Comparison of ENCODE assay signal across 14 cellular contexts in the genomic region with DNA sequence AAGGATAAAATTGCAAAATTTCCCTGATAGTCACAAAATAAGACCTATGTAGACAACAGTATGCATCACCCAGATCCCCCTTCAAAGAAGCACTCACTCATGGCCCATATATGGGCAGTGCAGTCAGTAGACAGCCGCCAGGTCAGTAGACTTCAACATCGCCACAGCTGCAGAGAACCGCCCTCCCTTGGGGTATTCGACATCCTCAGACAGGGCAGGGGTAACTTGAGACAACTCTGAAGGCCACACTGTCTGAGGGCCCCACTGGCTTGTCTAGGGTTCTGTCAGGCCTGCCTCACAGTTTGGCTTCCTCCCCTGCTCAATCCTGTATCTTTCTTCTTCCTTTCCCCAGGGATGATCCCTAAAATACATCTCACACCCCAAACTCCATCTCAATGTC.
A peak's percentile ranks its signal among the peaks of the same experiment; 100 is the strongest.
DNase-seq lines count a peak whose midpoint lies in the region; ATAC-seq and TF ChIP-seq lines count a peak whose summit lies in the region.
"Had no signal": no experiment of that assay in that cellular context is flagged by ENCODE, and none has a peak within 500 bp of the region (broad histone marks: within the 10 kb centered on the region; RNA-seq: fewer than 3 reads in every experiment).

No MANE protein-coding gene starts in this region.

- H3K27ac Mint-ChIP-seq in GM23338 (no peak overlapping the region; the same call in 1 of the 2 replicates), type B pancreatic cell (no peak overlapping the region)
- H3K27ac Mint-ChIP-seq: B cell; CD4-positive, alpha-beta T cell had no signal

- H3K4me1 ChIP-seq in GM23338 (ENCODE audit: insufficient read depth): peaks cover 19% of the 10 kb centered on the region
- H3K4me1 ChIP-seq in endocrine pancreas (ENCODE audit: control insufficient read depth, insufficient read depth, low read length): peaks cover 27% of the 10 kb centered on the region
- peaks cover 7% of the 10 kb centered on the region for H3K4me1 ChIP-seq in upper lobe of right lung

- H3F3A ChIP-seq in GM23338 (replicated peaks; ENCODE audit: low read depth): no peaks in the 10 kb centered on the region

- H2AFZ ChIP-seq in GM23338: no peak overlapping the region

- peaks cover 23% of the 10 kb centered on the region for H3K4me1 Mint-ChIP-seq in GM23338
- peaks cover 19% of the 10 kb centered on the region for H3K4me1 Mint-ChIP-seq in type B pancreatic cell (ENCODE audit: unreplicated experiment)

- H3K27me3 ChIP-seq in GM23338 (ENCODE audit: insufficient read depth) (no peaks in the 10 kb centered on the region), endocrine pancreas (ENCODE audit: control insufficient read depth, insufficient read depth, low read length) (no peaks in the 10 kb centered on the region), upper lobe of right lung (no peaks in the 10 kb centered on the region)

- H3K36me3 Mint-ChIP-seq in GM23338 (ENCODE audit: low read depth) (no peaks in the 10 kb centered on the region), type B pancreatic cell (peaks cover 3% of the 10 kb centered on the region)

- H3K4me3 Mint-ChIP-seq in GM23338 (no peak overlapping the region), type B pancreatic cell (no peak overlapping the region)
- H3K4me3 Mint-ChIP-seq: B cell; CD4-positive, alpha-beta T cell had no signal

- H3K9me3 ChIP-seq in endocrine pancreas (ENCODE audit: control insufficient read depth, low read length): no peaks in the 10 kb centered on the region
- H3K9me3 ChIP-seq in upper lobe of right lung: no peaks in the 10 kb centered on the region

- H3K4me3 ChIP-seq in GM23338 (no peak overlapping the region), endocrine pancreas (ENCODE audit: control insufficient read depth, insufficient read depth, low read length) (peak overlapping the region; percentile 58), upper lobe of right lung (no peak overlapping the region)

- ATAC-seq in GM23338 (peak; percentile 64), upper lobe of right lung (peak; percentile 21)

- H3K79me2 ChIP-seq in GM23338 (replicated peaks; ENCODE audit: insufficient read depth): no peaks in the 10 kb centered on the region

- H3K9ac ChIP-seq in endocrine pancreas (ENCODE audit: control insufficient read depth, insufficient read depth, low read length): no peak overlapping the region

- no peaks in the 10 kb centered on the region for H4K20me1 ChIP-seq in GM23338 (replicated peaks; ENCODE audit: insufficient read depth)

- H3K27me3 Mint-ChIP-seq in GM23338 (ENCODE audit: insufficient read depth, low read depth, poor library complexity): no peaks in the 10 kb centered on the region
- H3K27me3 Mint-ChIP-seq in type B pancreatic cell: no peaks in the 10 kb centered on the region
- H3K27me3 Mint-ChIP-seq: B cell; CD4-positive, alpha-beta T cell had no signal

- H3K27ac ChIP-seq in GM23338 (ENCODE audit: low read depth): no peak overlapping the region
- no peak overlapping the region for H3K27ac ChIP-seq in upper lobe of right lung

- no peak overlapping the region for H3K4me2 ChIP-seq in GM23338

- H3K36me3 ChIP-seq in GM23338 (ENCODE audit: insufficient read depth) (no peaks in the 10 kb centered on the region), endocrine pancreas (ENCODE audit: control insufficient read depth, insufficient read depth, low read length) (no peaks in the 10 kb centered on the region), upper lobe of right lung (no peaks in the 10 kb centered on the region)

- intact Hi-C loops in upper lobe of right lung (cut with DNase I): no loop called here

- DNase-seq in GM23338 (ENCODE audit: low spot score) (peak; percentile 23), NCI-H69 (lab: John Stamatoyannopoulos, UW) (peak; percentile 10), upper lobe of right lung (no peak), type B pancreatic cell (ENCODE audit: extremely low spot score, unreplicated experiment) (no peak), foreskin melanocyte (no peak)
- no peak for DNase-seq in stimulated activated naive CD4-positive, alpha-beta T cell (lab: John Stamatoyannopoulos, UW)
- DNase-seq: C1 segment of cervical spinal cord; CD4-positive, alpha-beta T cell; COR-L47; DMS153; DMS79 treated with DMSO at 0.1 percent for 48 hours; EL had no signal

- TF ChIP-seq CTCF in GM23338 (conservative IDR thresholded peaks at IDR 0.05; ENCODE audit: low read depth in 2 of 2) (no peak), upper lobe of right lung (IDR thresholded peaks at IDR 0.05) (no peak), type B pancreatic cell (conservative IDR thresholded peaks at IDR 0.05) (no peak)

- H3K9me3 Mint-ChIP-seq in GM23338: no peaks in the 10 kb centered on the region
- H3K9me3 Mint-ChIP-seq in type B pancreatic cell: peaks cover 13% of the 10 kb centered on the region
- H3K9me3 Mint-ChIP-seq: CD4-positive, alpha-beta T cell had no signal

- peaks cover 5% of the 10 kb centered on the region; the same call in 1 of the 2 replicates for H3K9me2 ChIP-seq in GM23338 (ENCODE audit: insufficient read depth)

TF ChIP-seq in GM23338, 12 proteins besides CTCF, POLR2A, EP300 and RAD21 (continues in another document):
- TF ChIP-seq ZNF331 (CRISPR knock-in tag; IDR thresholded peaks at IDR 0.05; ENCODE audit: low read depth): no peak
- TF ChIP-seq NANOG (IDR thresholded peaks at IDR 0.05; ENCODE audit: borderline replicate concordance): no peak
- TF ChIP-seq, protein P1, sequence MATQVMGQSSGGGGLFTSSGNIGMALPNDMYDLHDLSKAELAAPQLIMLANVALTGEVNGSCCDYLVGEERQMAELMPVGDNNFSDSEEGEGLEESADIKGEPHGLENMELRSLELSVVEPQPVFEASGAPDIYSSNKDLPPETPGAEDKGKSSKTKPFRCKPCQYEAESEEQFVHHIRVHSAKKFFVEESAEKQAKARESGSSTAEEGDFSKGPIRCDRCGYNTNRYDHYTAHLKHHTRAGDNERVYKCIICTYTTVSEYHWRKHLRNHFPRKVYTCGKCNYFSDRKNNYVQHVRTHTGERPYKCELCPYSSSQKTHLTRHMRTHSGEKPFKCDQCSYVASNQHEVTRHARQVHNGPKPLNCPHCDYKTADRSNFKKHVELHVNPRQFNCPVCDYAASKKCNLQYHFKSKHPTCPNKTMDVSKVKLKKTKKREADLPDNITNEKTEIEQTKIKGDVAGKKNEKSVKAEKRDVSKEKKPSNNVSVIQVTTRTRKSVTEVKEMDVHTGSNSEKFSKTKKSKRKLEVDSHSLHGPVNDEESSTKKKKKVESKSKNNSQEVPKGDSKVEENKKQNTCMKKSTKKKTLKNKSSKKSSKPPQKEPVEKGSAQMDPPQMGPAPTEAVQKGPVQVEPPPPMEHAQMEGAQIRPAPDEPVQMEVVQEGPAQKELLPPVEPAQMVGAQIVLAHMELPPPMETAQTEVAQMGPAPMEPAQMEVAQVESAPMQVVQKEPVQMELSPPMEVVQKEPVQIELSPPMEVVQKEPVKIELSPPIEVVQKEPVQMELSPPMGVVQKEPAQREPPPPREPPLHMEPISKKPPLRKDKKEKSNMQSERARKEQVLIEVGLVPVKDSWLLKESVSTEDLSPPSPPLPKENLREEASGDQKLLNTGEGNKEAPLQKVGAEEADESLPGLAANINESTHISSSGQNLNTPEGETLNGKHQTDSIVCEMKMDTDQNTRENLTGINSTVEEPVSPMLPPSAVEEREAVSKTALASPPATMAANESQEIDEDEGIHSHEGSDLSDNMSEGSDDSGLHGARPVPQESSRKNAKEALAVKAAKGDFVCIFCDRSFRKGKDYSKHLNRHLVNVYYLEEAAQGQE (IDR thresholded peaks at IDR 0.05; ENCODE audit: unreplicated experiment): no peak
- no peak for TF ChIP-seq ZNF114 (CRISPR knock-in tag; IDR thresholded peaks at IDR 0.05)
- no peak for TF ChIP-seq EZH2phosphoT487 (IDR thresholded peaks at IDR 0.05; ENCODE audit: unreplicated experiment)
- TF ChIP-seq CREB1 (CRISPR knock-in tag; IDR thresholded peaks at IDR 0.05; ENCODE audit: low read depth): no peak
- no peak for TF ChIP-seq STAT1 (IDR thresholded peaks at IDR 0.05; ENCODE audit: unreplicated experiment)
- no peak for TF ChIP-seq POLR2AphosphoS5 (IDR thresholded peaks at IDR 0.05; ENCODE audit: low read depth)

Comparison
In these comparisons a context has a peak if more than half of its experiments do, and no peak if none do; other contexts are left out.
1. DNase-seq: peak in GM23338 (single experiment) and NCI-H69 (single experiment); none in upper lobe of right lung (single experiment), stimulated activated naive CD4-positive, alpha-beta T cell (0 of 6), type B pancreatic cell (single experiment) and foreskin melanocyte (single experiment).